11 cellular contexts compared by ENCODE assay signal in genomic region chr4:10101559-10102192, GRCh38. TPM values are rescaled to one million over a fixed set of nuclear protein-coding genes. Genes with fewer than 3 reads are reported as not detected.
DNase-seq lines count a peak whose midpoint lies in the region; ATAC-seq, FAIRE-seq and TF ChIP-seq lines count a peak whose summit lies in the region.
"Had no signal": no experiment of that assay in that cellular context is flagged by ENCODE, and none has a peak within 500 bp of the region (broad histone marks: within the 10 kb centered on the region; RNA-seq: fewer than 3 reads in every experiment).

No MANE protein-coding gene starts in this region.

- H3K27ac Mint-ChIP-seq in CD4-positive, alpha-beta T cell, result peak overlapping the region; percentile 99

- no peaks in the 10 kb centered on the region for H3K9me3 Mint-ChIP-seq in CD4-positive, alpha-beta T cell

- H3K27ac ChIP-seq in CD4-positive, alpha-beta T cell (ENCODE audit: low read depth, low read length), result peak overlapping the region; percentile 50
- H3K27ac ChIP-seq in WERI-Rb-1 (peak overlapping the region; percentile 89), esophagus squamous epithelium (peak overlapping the region; percentile 38 to 89 (median 77)), pancreas (no peak overlapping the region), body of pancreas (no peak overlapping the region)

- no peak for ATAC-seq in CD4-positive, alpha-beta T cell (ENCODE audit: poor library complexity)
- ATAC-seq in pancreas, result no peak
- no peak for ATAC-seq in body of pancreas

- no peaks in the 10 kb centered on the region for H3K9me3 ChIP-seq in CD4-positive, alpha-beta T cell (ENCODE audit: control insufficient read depth, low read length)
- H3K9me3 ChIP-seq in WERI-Rb-1 (ENCODE audit: severe bottlenecking), result no peaks in the 10 kb centered on the region
- H3K9me3 ChIP-seq in esophagus squamous epithelium, result no peaks in the 10 kb centered on the region
- no peaks in the 10 kb centered on the region for H3K9me3 ChIP-seq in pancreas
- H3K9me3 ChIP-seq in body of pancreas, result no peaks in the 10 kb centered on the region

- DNase-seq in CD4-positive, alpha-beta T cell, result no peak
- no peak for DNase-seq in WERI-Rb-1
- DNase-seq in esophagus squamous epithelium (lab: John Stamatoyannopoulos, UW), result no peak
- DNase-seq in pancreas, result peak in 1 of 6 donors; percentile 21
- no peak for DNase-seq in kidney tubule cell (ENCODE audit: low spot score)
- no peak for DNase-seq in superior temporal gyrus (ENCODE audit: extremely low spot score)
- DNase-seq in NOMO-1 treated with DMSO at 0.1 percent for 48 hours (lab: John Stamatoyannopoulos, UW; ENCODE audit: unreplicated experiment), result no peak
- DNase-seq in body of pancreas, result no peak
- DNase-seq: DMS53; NCI-H2029 treated with DMSO at 0.1 percent for 48 hours; stimulated activated CD8-positive, alpha-beta memory T cell treated with anti-CD3 and anti-CD28 coated beads, Interleukin-4, amount 100 ng/mL, for 48 hours had no signal

- H3K4me3 Mint-ChIP-seq in CD4-positive, alpha-beta T cell, result peak overlapping the region; percentile 13

- no peak for TF ChIP-seq CTCF in CD4-positive, alpha-beta T cell (IDR thresholded peaks at IDR 0.05)
- no peak for TF ChIP-seq CTCF in WERI-Rb-1 (IDR thresholded peaks at IDR 0.05; ENCODE audit: low read depth, low read length)
- no peak for TF ChIP-seq CTCF in esophagus squamous epithelium (IDR thresholded peaks at IDR 0.05)
- TF ChIP-seq CTCF in pancreas (IDR thresholded peaks at IDR 0.05), result no peak
- TF ChIP-seq CTCF in body of pancreas (IDR thresholded peaks at IDR 0.05), result no peak

- H3K27me3 ChIP-seq in CD4-positive, alpha-beta T cell (ENCODE audit: control insufficient read depth, insufficient read depth, low read length), result no peaks in the 10 kb centered on the region
- H3K27me3 ChIP-seq in WERI-Rb-1 (ENCODE audit: insufficient read depth, low read depth, severe bottlenecking) (no peaks in the 10 kb centered on the region), esophagus squamous epithelium (no peaks in the 10 kb centered on the region), pancreas (no peaks in the 10 kb centered on the region), body of pancreas (no peaks in the 10 kb centered on the region)

- peaks cover 65% of the 10 kb centered on the region for H3K36me3 ChIP-seq in WERI-Rb-1
- H3K36me3 ChIP-seq in esophagus squamous epithelium, result peaks cover 23 to 69% (median 24%) of the 10 kb centered on the region in 3 donors
- H3K36me3 ChIP-seq in pancreas, result peaks cover 0 to 30% (median 10%) of the 10 kb centered on the region in 3 donors
- H3K36me3 ChIP-seq in body of pancreas (replicated peaks in 1 of 2; ENCODE audit: insufficient read depth in 1 of 2, low read depth in 2 of 2), result peaks cover 0 to 21% of the 10 kb centered on the region in 2 donors

- FAIRE-seq in pancreas (lab: Jason Lieb, UNC), result peak; percentile 56

- intact Hi-C loops in CD4-positive, alpha-beta T cell (cut with DNase I, micrococcal nuclease), result no loop called here
- intact Hi-C loops in esophagus squamous epithelium (cut with DNase I), result no loop called here
- intact Hi-C loops in pancreas (cut with DNase I), result no loop called here
- intact Hi-C loops in body of pancreas (cut with DNase I), result no loop called here

- H3K36me3 Mint-ChIP-seq in CD4-positive, alpha-beta T cell (ENCODE audit: low read depth), result peaks cover 100% of the 10 kb centered on the region

- H3K4me1 Mint-ChIP-seq in CD4-positive, alpha-beta T cell (ENCODE audit: low read depth), result peaks cover 100% of the 10 kb centered on the region

- H3K4me3 ChIP-seq in WERI-Rb-1 (ENCODE audit: low read depth, low read length) (no peak overlapping the region), esophagus squamous epithelium (no peak overlapping the region), pancreas (no peak overlapping the region), body of pancreas (no peak overlapping the region)

- H3K4me1 ChIP-seq in esophagus squamous epithelium, result peaks cover 78 to 100% (median 92%) of the 10 kb centered on the region in 3 donors
- H3K4me1 ChIP-seq in pancreas, result no peaks in the 10 kb centered on the region
- peaks cover 1% of the 10 kb centered on the region for H3K4me1 ChIP-seq in body of pancreas

- POLR2A ChIA-PET in CD4-positive, alpha-beta T cell (lab: Charles Lee), result interaction anchor here (6.1 kb wide), 1 partner anchor 16 kb away, joined by 61 read pairs; the partner anchor contains the start of gene WDR1

- WGBS in esophagus squamous epithelium, 2 donors, result 39 to 43% methylated on average over 7 to 13 of the region's 14 CpGs
- WGBS in pancreas, 2 donors, result 88% methylated on average over 14 of the region's 14 CpGs
- WGBS in body of pancreas, 2 donors, result 86 to 88% methylated on average over 14 of the region's 14 CpGs

- CTCF ChIA-PET in CD4-positive, alpha-beta T cell (lab: Charles Lee), result no interaction called here

- no peak for TF ChIP-seq POLR2A in esophagus squamous epithelium (IDR thresholded peaks at IDR 0.05)
- TF ChIP-seq POLR2A in body of pancreas (IDR thresholded peaks at IDR 0.05), result no peak

- H3K27me3 Mint-ChIP-seq in CD4-positive, alpha-beta T cell, result no peaks in the 10 kb centered on the region

RNA-seq across cellular contexts. Expression of gene WDR1, which starts 14.9 kb away (rescaled TPM):
- 100 to 1,000 TPM; 197 to 198 TPM for total RNA-seq in CD4-positive, alpha-beta T cell
- total RNA-seq in esophagus squamous epithelium (100 to 1,000 TPM; 131 to 203 (median 171) TPM), pancreas (100 to 1,000 TPM in 1 of 6 donors, 10 to 100 TPM in 5; 56.8 to 102 (median 62.9) TPM), body of pancreas (10 to 100 TPM; 46.1 to 51.9 TPM)
- polyA plus RNA-seq in pancreas, result 10 to 100 TPM; 30.0 to 43.3 TPM

Comparison
In these comparisons a context has a peak if more than half of its experiments do, and no peak if none do; other contexts are left out.
1. H3K27ac ChIP-seq: peak in CD4-positive, alpha-beta T cell (single experiment), WERI-Rb-1 (single experiment) and esophagus squamous epithelium (4 of 4); none in pancreas (0 of 4) and body of pancreas (0 of 4).